ENCODE assay signal across 2 cellular contexts in genomic region chr2:1887106-1887505, GRCh38.
"Had no signal": no experiment of that assay in that cellular context is flagged by ENCODE, and none has a peak within 500 bp of the region (broad histone marks: within the 10 kb centered on the region; RNA-seq: fewer than 3 reads in every experiment).

No MANE protein-coding gene starts in this region.

- H3K27ac ChIP-seq: HL-60 had no signal

- H3K4me3 ChIP-seq: K562 had no signal
